Comparison of ENCODE assay signal across 8 cellular contexts in the genomic region with DNA sequence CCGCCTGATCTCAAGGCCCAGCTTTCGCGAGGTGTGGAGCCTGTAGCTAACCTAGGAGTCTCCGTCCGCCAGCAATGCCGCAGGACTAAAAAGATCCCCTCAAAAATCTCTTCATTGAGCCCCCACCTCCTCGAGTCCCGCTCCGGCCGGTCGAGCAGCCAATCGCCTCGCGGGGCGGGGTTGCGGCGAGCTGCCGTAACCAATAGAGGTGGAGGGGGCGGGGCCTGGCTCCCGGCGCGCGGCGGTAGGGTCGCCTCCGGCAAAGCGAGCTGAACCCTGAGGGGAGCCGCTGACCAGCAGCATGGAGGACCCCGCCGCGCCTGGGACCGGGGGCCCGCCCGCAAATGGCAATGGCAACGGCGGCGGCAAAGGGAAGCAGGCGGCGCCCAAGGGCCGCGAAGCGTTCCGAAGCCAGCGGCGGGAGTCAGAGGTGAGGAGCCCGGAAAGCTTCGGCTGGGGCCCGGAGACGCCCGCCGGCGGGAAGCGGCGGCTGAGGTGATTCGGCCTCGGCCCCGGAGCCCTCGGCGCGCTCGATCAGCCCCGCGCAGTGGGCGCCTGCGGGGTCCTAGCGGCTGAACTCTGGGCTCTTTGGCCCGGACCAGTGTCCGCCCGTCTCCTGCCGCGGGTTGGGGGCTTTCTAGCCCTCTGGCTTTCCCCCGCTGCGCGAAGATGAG. TPM values are rescaled to one million over a fixed set of nuclear protein-coding genes. Genes with fewer than 3 reads are reported as not detected.
A peak's percentile ranks its signal among the peaks of the same experiment; 100 is the strongest.
DNase-seq lines count a peak whose midpoint lies in the region; ATAC-seq and TF ChIP-seq lines count a peak whose summit lies in the region.

A gene with protein sequence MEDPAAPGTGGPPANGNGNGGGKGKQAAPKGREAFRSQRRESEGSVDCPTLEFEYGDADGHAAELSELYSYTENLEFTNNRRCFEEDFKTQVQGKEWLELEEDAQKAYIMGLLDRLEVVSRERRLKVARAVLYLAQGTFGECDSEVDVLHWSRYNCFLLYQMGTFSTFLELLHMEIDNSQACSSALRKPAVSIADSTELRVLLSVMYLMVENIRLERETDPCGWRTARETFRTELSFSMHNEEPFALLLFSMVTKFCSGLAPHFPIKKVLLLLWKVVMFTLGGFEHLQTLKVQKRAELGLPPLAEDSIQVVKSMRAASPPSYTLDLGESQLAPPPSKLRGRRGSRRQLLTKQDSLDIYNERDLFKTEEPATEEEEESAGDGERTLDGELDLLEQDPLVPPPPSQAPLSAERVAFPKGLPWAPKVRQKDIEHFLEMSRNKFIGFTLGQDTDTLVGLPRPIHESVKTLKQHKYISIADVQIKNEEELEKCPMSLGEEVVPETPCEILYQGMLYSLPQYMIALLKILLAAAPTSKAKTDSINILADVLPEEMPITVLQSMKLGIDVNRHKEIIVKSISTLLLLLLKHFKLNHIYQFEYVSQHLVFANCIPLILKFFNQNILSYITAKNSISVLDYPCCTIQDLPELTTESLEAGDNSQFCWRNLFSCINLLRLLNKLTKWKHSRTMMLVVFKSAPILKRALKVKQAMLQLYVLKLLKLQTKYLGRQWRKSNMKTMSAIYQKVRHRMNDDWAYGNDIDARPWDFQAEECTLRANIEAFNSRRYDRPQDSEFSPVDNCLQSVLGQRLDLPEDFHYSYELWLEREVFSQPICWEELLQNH (plus strand): TSS at position 261 of the 674 bp plus-strand sequence. CDS start 41 bp downstream, at position 302.

- H3K9me3 Mint-ChIP-seq in T-cell = no peaks in the 10 kb centered on the region

- H3K4me3 ChIP-seq in adipocyte (ENCODE audit: low read length) (peak within 1 kb of the TSS; percentile 92), prostate gland (peak within 1 kb of the TSS; percentile 50 to 53)

- intact Hi-C loops in left cardiac atrium (cut with DNase I) (no loop called here), prostate gland (cut with DNase I) (no loop called here)

- peak within 1 kb of the TSS; percentile 83 for H3K9ac ChIP-seq in adipocyte (ENCODE audit: low read length)

- 0% methylated on average over 50 of the region's 74 CpGs for whole genome bisulfite sequencing in prostate gland

- H3K27me3 Mint-ChIP-seq in T-cell = peaks cover 22 to 26% of the 10 kb centered on the region in 2 donors

- POLR2A ChIA-PET in T-cell (lab: Charles Lee) = interaction anchor here (0.5 to 0.9 kb wide), 4 partner anchors 68 to 497 kb away, joined by 3 to 5 read pairs (median 4); no protein-coding TSS in a partner anchor

- ATAC-seq in GM18498 (IDR thresholded peaks at IDR 0.05; ENCODE audit: unreplicated experiment) = peak; percentile 98
- peak; percentile 94 for ATAC-seq in HG02870 (IDR thresholded peaks at IDR 0.05; ENCODE audit: unreplicated experiment)
- ATAC-seq in T-cell (replicated peaks in 1 of 4) = peak; percentile 96 to 97 (median 96)
- peak; percentile 99 for ATAC-seq in left cardiac atrium

- H3K36me3 ChIP-seq in adipocyte (ENCODE audit: control insufficient read depth, insufficient read depth, low read length, severe bottlenecking) (no peaks in the 10 kb centered on the region), prostate gland (no peaks in the 10 kb centered on the region)

- CTCF ChIA-PET in T-cell (lab: Charles Lee) = interaction anchor here (0.5 to 1.3 kb wide), 9 partner anchors 9 to 1005 kb away, joined by 3 to 5 read pairs (median 3); no protein-coding TSS in a partner anchor

- H3K4me1 ChIP-seq in adipocyte (ENCODE audit: control insufficient read depth, insufficient read depth, low read length) = peaks cover 12% of the 10 kb centered on the region
- no peaks in the 10 kb centered on the region for H3K4me1 ChIP-seq in prostate gland (replicated peaks)

- DNase-seq in NCI-H1436 treated with DMSO at 0.1 percent for 48 hours (lab: John Stamatoyannopoulos, UW) = peak; percentile 41
- peak; percentile 70 to 91 (median 84) for DNase-seq in T-cell
- DNase-seq in adipocyte (ENCODE audit: low read depth) = peak; percentile 94
- DNase-seq in left cardiac atrium = peak; percentile 96
- DNase-seq in prostate gland (ENCODE audit: low spot score) = peak; percentile 87
- peak; percentile 88 for DNase-seq in ureter (ENCODE audit: low spot score)

- peak; percentile 65 for TF ChIP-seq POLR2A in prostate gland (IDR thresholded peaks at IDR 0.05)

- H3K27ac Mint-ChIP-seq in T-cell = peak within 1 kb of the TSS; percentile 30 to 65

- peaks cover 20% of the 10 kb centered on the region for H3K27me3 ChIP-seq in adipocyte (replicated peaks; ENCODE audit: control insufficient read depth, insufficient read depth, low read length)
- H3K27me3 ChIP-seq in prostate gland (replicated peaks; ENCODE audit: insufficient read depth) = no peaks in the 10 kb centered on the region

- no peaks in the 10 kb centered on the region for H3K9me3 ChIP-seq in adipocyte (ENCODE audit: control insufficient read depth, low read length)
- H3K9me3 ChIP-seq in prostate gland = no peaks in the 10 kb centered on the region

- H3K4me3 Mint-ChIP-seq in T-cell = peak within 1 kb of the TSS; percentile 88 to 93 (median 91)

- peaks cover 4% of the 10 kb centered on the region for H3K36me3 Mint-ChIP-seq in T-cell

- no peak for TF ChIP-seq CTCF in prostate gland (IDR thresholded peaks at IDR 0.05)

- H3K4me1 Mint-ChIP-seq in T-cell = peaks cover 17 to 19% (median 17%) of the 10 kb centered on the region in 3 donors

- H3K27ac ChIP-seq in prostate gland = peak within 1 kb of the TSS; percentile 10 to 20

RNA-seq across cellular contexts. Expression of the gene that starts here (rescaled TPM):
- total RNA-seq in T-cell (under 1 TPM; 0.39 to 0.47 (median 0.42) TPM), left cardiac atrium (10 to 100 TPM; 12.1 to 15.3 TPM), prostate gland (1 to 10 TPM; 1.1 to 5.5 TPM), ureter (0.52 TPM)

Comparison
In these comparisons a context has a peak if more than half of its experiments do, and no peak if none do; other contexts are left out.
1. Peak in every context shown above with its lines: DNase-seq, ATAC-seq, H3K4me3 ChIP-seq and H3K27ac ChIP-seq.
2. Peak in DNase-seq and ATAC-seq in T-cell; RNA of the gene not detected or under 1 TPM.
3. Peak in DNase-seq in ureter; RNA of the gene not detected or under 1 TPM.
4. DNase-seq: peak in every context shown above with its lines; median percentile 96 in left cardiac atrium; 94 in adipocyte; 88 in ureter; 87 in prostate gland; 84 in T-cell; 41 in NCI-H1436 treated with DMSO at 0.1 percent for 48 hours.